ENCODE assay signal across 20 cellular contexts in genomic region chr12:5184159-5184558, GRCh38.
"Had no signal": no experiment of that assay in that cellular context is flagged by ENCODE, and none has a peak within 500 bp of the region (broad histone marks: within the 10 kb centered on the region; RNA-seq: fewer than 3 reads in every experiment).

No MANE protein-coding gene starts in this region.

- ATAC-seq: activated naive CD8-positive, alpha-beta T cell treated with anti-CD3 and anti-CD28 coated beads, Interleukin-2, amount 50 U/mL, for 24 hours; activated T-helper 17 cell treated with anti-CD3 and anti-CD28 coated beads, Interleukin-2, amount 50 U/mL, for 72 hours; effector memory CD8-positive, alpha-beta T cell; left colon; lower lobe of right lung; psoas muscle; right lobe of liver had no signal

- H3K9me3 Mint-ChIP-seq: activated naive CD4-positive, alpha-beta T cell treated with anti-CD3 and anti-CD28 coated beads for 36 hours; activated naive CD8-positive, alpha-beta T cell treated with anti-CD3 and anti-CD28 coated beads, Interleukin-2, amount 50 U/mL, for 24 hours; activated T-helper 17 cell treated with anti-CD3 and anti-CD28 coated beads, Interleukin-2, amount 50 U/mL, for 72 hours; neural crest cell; stimulated activated naive CD8-positive, alpha-beta T cell treated with anti-CD3 and anti-CD28 coated beads, Interleukin-15, Interleukin-2, amounts not matched to agents 100 ng/mL and 50 ng/mL, for 24 hours had no signal

- H3K36me3 ChIP-seq: breast epithelium, lower lobe of right lung, right lobe of liver, spleen had no signal

- H3K4me1 ChIP-seq: breast epithelium, lower lobe of right lung, right lobe of liver, spleen had no signal

- DNase-seq: activated CD4-positive, alpha-beta T cell treated with anti-CD3 and anti-CD28 coated beads, Interleukin-2, amount 50 U/mL, for 48 hours; activated naive CD4-positive, alpha-beta T cell treated with anti-CD3 and anti-CD28 coated beads for 36 hours; activated naive CD8-positive, alpha-beta T cell treated with anti-CD3 and anti-CD28 coated beads, Interleukin-2, amount 50 U/mL, for 24 hours; aorta; dermis blood vessel endothelial cell; effector memory CD8-positive, alpha-beta T cell; head of caudate nucleus; left colon; lower lobe of right lung; midbrain; psoas muscle; right lobe of liver; spleen; T1000 had no signal

- H3K4me3 Mint-ChIP-seq: activated naive CD4-positive, alpha-beta T cell treated with anti-CD3 and anti-CD28 coated beads for 36 hours; activated naive CD8-positive, alpha-beta T cell treated with anti-CD3 and anti-CD28 coated beads, Interleukin-2, amount 50 U/mL, for 24 hours; activated T-helper 17 cell treated with anti-CD3 and anti-CD28 coated beads, Interleukin-2, amount 50 U/mL, for 72 hours; effector memory CD8-positive, alpha-beta T cell; neural crest cell; stimulated activated naive CD8-positive, alpha-beta T cell treated with anti-CD3 and anti-CD28 coated beads, Interleukin-15, Interleukin-2, amounts not matched to agents 100 ng/mL and 50 ng/mL, for 24 hours; type B pancreatic cell had no signal

- H3K9me3 ChIP-seq: breast epithelium, lower lobe of right lung, psoas muscle, right lobe of liver, spleen had no signal

- H3K4me3 ChIP-seq: breast epithelium, lower lobe of right lung, psoas muscle, right lobe of liver, spleen had no signal

- H3K27ac Mint-ChIP-seq: activated naive CD4-positive, alpha-beta T cell treated with anti-CD3 and anti-CD28 coated beads for 36 hours; activated naive CD8-positive, alpha-beta T cell treated with anti-CD3 and anti-CD28 coated beads, Interleukin-2, amount 50 U/mL, for 24 hours; activated T-helper 17 cell treated with anti-CD3 and anti-CD28 coated beads, Interleukin-2, amount 50 U/mL, for 72 hours; effector memory CD8-positive, alpha-beta T cell; stimulated activated naive CD8-positive, alpha-beta T cell treated with anti-CD3 and anti-CD28 coated beads, Interleukin-15, Interleukin-2, amounts not matched to agents 100 ng/mL and 50 ng/mL, for 24 hours; type B pancreatic cell had no signal

- H3K27ac ChIP-seq: breast epithelium, epithelial cell of prostate, lower lobe of right lung, psoas muscle, right lobe of liver, spleen had no signal

- H3K27me3 ChIP-seq: breast epithelium, right lobe of liver had no signal

- H3K4me1 Mint-ChIP-seq: activated naive CD8-positive, alpha-beta T cell treated with anti-CD3 and anti-CD28 coated beads, Interleukin-2, amount 50 U/mL, for 24 hours; activated T-helper 17 cell treated with anti-CD3 and anti-CD28 coated beads, Interleukin-2, amount 50 U/mL, for 72 hours; neural crest cell had no signal
